In genomic region chr2:15498554-15498953, GRCh38 we compare ENCODE assay signal across 28 cellular contexts.
"Had no signal": no experiment of that assay in that cellular context is flagged by ENCODE, and none has a peak within 500 bp of the region (broad histone marks: within the 10 kb centered on the region; RNA-seq: fewer than 3 reads in every experiment).

No MANE protein-coding gene starts in this region.

- H2AFZ ChIP-seq: hepatocyte had no signal

- H3K27me3 Mint-ChIP-seq: activated naive CD8-positive, alpha-beta T cell; central memory CD8-positive, alpha-beta T cell; progenitor cell of endocrine pancreas had no signal

- H3K4me1 Mint-ChIP-seq: central memory CD8-positive, alpha-beta T cell; nephron progenitor cell had no signal

- H3K9me3 ChIP-seq: gastrocnemius medialis, ovary, right lobe of liver, thoracic aorta had no signal

- H3K27ac ChIP-seq: epithelial cell of prostate, gastrocnemius medialis, hepatocyte, left ventricle myocardium inferior, ovary, right lobe of liver, skin epidermis, thoracic aorta had no signal

- H3K4me1 ChIP-seq: right lobe of liver had no signal

- H3K79me2 ChIP-seq: hepatocyte had no signal

- DNase-seq: activated CD4-positive, alpha-beta T cell treated with anti-CD3 and anti-CD28 coated beads for 4 hours; activated CD4-positive, alpha-beta T cell treated with anti-CD3 and anti-CD28 coated beads, Interleukin-2, amount 50 U/mL, for 4 hours; activated CD4-positive, CD25-positive, alpha-beta regulatory T cell; activated naive CD4-positive, alpha-beta T cell treated with Interleukin-2 at 50 U/mL for 16 hours; activated T-cell treated with anti-CD3 and anti-CD28 coated beads for 4 hours; activated T-cell treated with anti-CD3 and anti-CD28 coated beads, Interleukin-2, amount 50 U/mL, for 72 hours; anterior cingulate cortex; dermis blood vessel endothelial cell; effector CD4-positive, alpha-beta T cell; gastrocnemius medialis; glutamatergic neuron; islet precursor cell; left ventricle myocardium inferior; nephron progenitor cell; ovary; right lobe of liver; stimulated activated CD4-positive, alpha-beta T cell treated with anti-CD3 and anti-CD28 coated beads, Interleukin-12 subunit alpha, Interleukin-12 subunit beta, amount 100 ng/mL, for 4 hours; stimulated activated CD4-positive, alpha-beta T cell treated with anti-CD3 and anti-CD28 coated beads, Interleukin-4, amount 100 ng/mL, for 1 hour; stimulated activated naive CD8-positive, alpha-beta T cell treated with anti-CD3 and anti-CD28 coated beads, Interleukin-15, Interleukin-2, amounts not matched to agents 100 U/mL and 50 U/mL, for 24 hours; trophoblast cell had no signal

- H3K36me3 ChIP-seq: ovary, thoracic aorta had no signal

- H3K9me3 Mint-ChIP-seq: central memory CD8-positive, alpha-beta T cell had no signal

- H3K4me3 ChIP-seq: gastrocnemius medialis, hepatocyte, left ventricle myocardium inferior, lung, ovary, right lobe of liver, skin epidermis, thoracic aorta had no signal

- H3K27ac Mint-ChIP-seq: activated naive CD8-positive, alpha-beta T cell; activated T-cell treated with anti-CD3 and anti-CD28 coated beads, Interleukin-2, amount 50 U/mL, for 72 hours; nephron progenitor cell; progenitor cell of endocrine pancreas had no signal

- ATAC-seq: activated T-cell treated with anti-CD3 and anti-CD28 coated beads, Interleukin-2, amount 50 U/mL, for 72 hours; gastrocnemius medialis; right lobe of liver; stimulated activated naive CD8-positive, alpha-beta T cell treated with anti-CD3 and anti-CD28 coated beads, Interleukin-15, Interleukin-2, amounts not matched to agents 100 U/mL and 50 U/mL, for 24 hours had no signal

- H3K27me3 ChIP-seq: gastrocnemius medialis, hepatocyte, ovary, right lobe of liver had no signal

- H3K4me3 Mint-ChIP-seq: activated naive CD8-positive, alpha-beta T cell; activated T-cell treated with anti-CD3 and anti-CD28 coated beads, Interleukin-2, amount 50 U/mL, for 72 hours; central memory CD8-positive, alpha-beta T cell; nephron progenitor cell had no signal

- H3K4me2 ChIP-seq: hepatocyte had no signal
